In genomic region chr15:72155021-72155621, GRCh38 we compare ENCODE assay signal across 8 cellular contexts. TPM values are rescaled to one million over a fixed set of nuclear protein-coding genes. Genes with fewer than 3 reads are reported as not detected.
DNase-seq lines count a peak whose midpoint lies in the region; ATAC-seq, FAIRE-seq and TF ChIP-seq lines count a peak whose summit lies in the region.

No MANE protein-coding gene starts in this region.

- no peak for FAIRE-seq in GM12892 (lab: Jason Lieb, UNC)

- TF ChIP-seq POLR2A in GM12892 (IDR thresholded peaks at IDR 0.05; ENCODE audit: low read depth, low read length): no peak

- DNase-seq in COR-L47 (lab: John Stamatoyannopoulos, UW) (peak; percentile 80), NCI-H2107 treated with DMSO at 0.1 percent for 48 hours (lab: John Stamatoyannopoulos, UW; ENCODE audit: unreplicated experiment) (peak; percentile 76), MCF 10A (ENCODE audit: unreplicated experiment) (peak; percentile 91), left kidney (ENCODE audit: low read depth, low spot score) (peak; percentile 88), GM12892 (ENCODE audit: insufficient read length) (no peak)
- DNase-seq in stimulated activated CD4-positive, alpha-beta T cell treated with anti-CD3 and anti-CD28 coated beads, Interleukin-12 subunit alpha, Interleukin-12 subunit beta, amount 100 ng/mL, for 4 hours: no peak

- POLR2A ChIA-PET in MCF 10A (lab: Yijun Ruan, JAX): interaction anchor here (1.5 kb wide), 1 partner anchor 72 kb away, joined by 4 read pairs; no protein-coding TSS in a partner anchor

- H3K36me3 Mint-ChIP-seq in MCF 10A (ENCODE audit: insufficient read depth, unreplicated experiment): peaks cover 4% of the 10 kb centered on the region

- BruUV-seq in MCF 10A (replicated peaks; lab: Mats Ljungman, UMichigan): no TSS peak

- H3K4me3 Mint-ChIP-seq in MCF 10A (ENCODE audit: unreplicated experiment): peak overlapping the region; percentile 71

- H3K27ac ChIP-seq in temporal lobe (ENCODE audit: low read depth, low read length): peak overlapping the region; percentile 36

- H3K27ac Mint-ChIP-seq in MCF 10A (ENCODE audit: low read depth, unreplicated experiment): peak overlapping the region; percentile 53

- CTCF ChIA-PET in MCF 10A (lab: Yijun Ruan, JAX): interaction anchor here (0.6 to 2.7 kb wide), 11 partner anchors 11 to 423 kb away, joined by 3 to 17 read pairs (median 5); no protein-coding TSS in a partner anchor

- intact Hi-C loops in MCF 10A (cut with micrococcal nuclease): loop anchor here (5.0 to 10.0 kb wide), 5 partner anchors 260 to 1178 kb away; no protein-coding TSS in a partner anchor

- H3K4me1 Mint-ChIP-seq in MCF 10A (ENCODE audit: insufficient read depth, unreplicated experiment): peaks cover 21% of the 10 kb centered on the region

- no peaks in the 10 kb centered on the region for H3K27me3 Mint-ChIP-seq in MCF 10A (ENCODE audit: insufficient read depth, unreplicated experiment)

- ATAC-seq in HG03097 (IDR thresholded peaks at IDR 0.05; ENCODE audit: low FRiP score, unreplicated experiment): no peak

- no peak for TF ChIP-seq CTCF in MCF 10A (IDR thresholded peaks at IDR 0.05; ENCODE audit: unreplicated experiment)

- H3K9me3 Mint-ChIP-seq in MCF 10A (ENCODE audit: unreplicated experiment): no peaks in the 10 kb centered on the region

RNA-seq across cellular contexts. Expression of gene SENP8, which starts 36.9 kb away (rescaled TPM):
- total RNA-seq in MCF 10A (2022): 3.8 and 5.0 TPM in 2 replicates
- 3.4 TPM for total RNA-seq in temporal lobe
- 3.7 TPM for polyA plus RNA-seq in GM12892 (2012; ENCODE audit: missing spikeins)

RNA-seq across cellular contexts. Expression of gene MYO9A, which starts 37.2 kb away (rescaled TPM):
- 29.7 and 40.8 TPM in 2 replicates for total RNA-seq in MCF 10A (2022)
- total RNA-seq in temporal lobe: 103 TPM
- 7.3 TPM for polyA plus RNA-seq in GM12892 (2012; ENCODE audit: missing spikeins)

RNA-seq across cellular contexts. Expression of gene GRAMD2A, which starts 42.5 kb away (rescaled TPM):
- total RNA-seq in MCF 10A (2022) (0.42 and 0.93 TPM in 2 replicates), temporal lobe (0.49 TPM)
- polyA plus RNA-seq in GM12892 (2012; ENCODE audit: missing spikeins): not detected

Comparison
In these comparisons a context has a peak if more than half of its experiments do, and no peak if none do; other contexts are left out.
1. DNase-seq: peak in COR-L47 (single experiment), NCI-H2107 treated with DMSO at 0.1 percent for 48 hours (single experiment), MCF 10A (single experiment) and left kidney (single experiment); none in stimulated activated CD4-positive, alpha-beta T cell treated with anti-CD3 and anti-CD28 coated beads, Interleukin-12 subunit alpha, Interleukin-12 subunit beta, amount 100 ng/mL, for 4 hours (single experiment) and GM12892 (single experiment).